Comparison of ENCODE assay signal across 1 cellular context in the genomic region with DNA sequence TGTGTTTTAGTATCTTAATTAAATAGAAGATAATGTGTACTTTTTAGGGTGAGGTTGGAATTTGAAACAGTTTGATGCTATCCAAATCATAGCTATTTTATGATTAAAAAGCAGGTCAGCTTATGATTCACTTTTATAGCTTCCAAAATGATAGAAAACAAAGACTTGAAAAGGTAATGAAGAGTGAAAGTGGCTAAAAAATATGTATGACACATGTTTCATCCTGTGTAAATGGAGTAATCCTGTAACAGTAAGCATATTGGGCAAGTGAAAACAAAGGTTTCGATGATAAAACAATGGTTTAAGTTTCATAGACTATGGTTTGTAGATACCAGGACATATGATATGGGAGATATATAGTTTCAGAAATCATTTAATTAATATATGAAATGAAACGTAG.
TF ChIP-seq lines count a peak whose summit lies in the region.

No MANE protein-coding gene starts in this region.

TF ChIP-seq in GM12878, 131 proteins besides CTCF, POLR2A, EP300 and RAD21 (continued from another document):
- TF ChIP-seq STAT3 (IDR thresholded peaks at IDR 0.05; ENCODE audit: low read depth, low read length), result no peak
- no peak for TF ChIP-seq MTA3 (IDR thresholded peaks at IDR 0.05; ENCODE audit: borderline replicate concordance, low read length)
- TF ChIP-seq BMI1 (IDR thresholded peaks at IDR 0.05; ENCODE audit: borderline replicate concordance), result no peak
- TF ChIP-seq ATF7 (IDR thresholded peaks at IDR 0.05; ENCODE audit: low read depth), result no peak
- TF ChIP-seq BCL11A (IDR thresholded peaks at IDR 0.05; ENCODE audit: low read depth, low read length), result no peak
- no peak for TF ChIP-seq DPF2 (IDR thresholded peaks at IDR 0.05)
